9 cellular contexts compared by ENCODE assay signal in genomic region chr9:89603629-89604462, GRCh38. TPM values are rescaled to one million over a fixed set of nuclear protein-coding genes. Genes with fewer than 3 reads are reported as not detected.
A peak's percentile ranks its signal among the peaks of the same experiment; 100 is the strongest.
DNase-seq lines count a peak whose midpoint lies in the region; ATAC-seq, FAIRE-seq and TF ChIP-seq lines count a peak whose summit lies in the region.
"Had no signal": no experiment of that assay in that cellular context is flagged by ENCODE, and none has a peak within 500 bp of the region (broad histone marks: within the 10 kb centered on the region; RNA-seq: fewer than 3 reads in every experiment).

No MANE protein-coding gene starts in this region.

- no peak for ATAC-seq in GM19395 (IDR thresholded peaks at IDR 0.05; ENCODE audit: unreplicated experiment)

- peaks cover 29% of the 10 kb centered on the region for H3K4me1 ChIP-seq in keratinocyte (ENCODE audit: control insufficient read depth, extremely low read depth, insufficient read depth, low read length)
- peaks cover 43% of the 10 kb centered on the region for H3K4me1 ChIP-seq in skeletal muscle satellite cell (ENCODE audit: control insufficient read depth, insufficient read depth, low read length)
- H3K4me1 ChIP-seq: SJSA1 had no signal

- H3K36me3 ChIP-seq in keratinocyte (ENCODE audit: control insufficient read depth in 2 of 2, extremely low read depth in 1 of 2, insufficient read depth in 2 of 2, low read length in 2 of 2) (no peaks in the 10 kb centered on the region), skeletal muscle satellite cell (ENCODE audit: insufficient read depth, low read length) (no peaks in the 10 kb centered on the region)
- H3K36me3 ChIP-seq: SJSA1 had no signal

- no peak overlapping the region for H2AFZ ChIP-seq in keratinocyte (ENCODE audit: control insufficient read depth, low read length)

- FAIRE-seq in keratinocyte (lab: Jason Lieb, UNC), result no peak

- dilution Hi-C loops in keratinocyte (cut with MboI; ENCODE audit: extremely low pct_ligation_motif_present, low sequenced_read_pairs), result loop anchor here (10.0 kb wide), 1 partner anchor 501 kb away; no protein-coding TSS in a partner anchor

- H3K27ac ChIP-seq in keratinocyte (ENCODE audit: control insufficient read depth, insufficient read depth, low read length), result no peak overlapping the region
- H3K27ac ChIP-seq: SJSA1 had no signal

- no peaks in the 10 kb centered on the region for H4K20me1 ChIP-seq in keratinocyte (ENCODE audit: control insufficient read depth, extremely low read depth, insufficient read depth, low read length)

- H3K4me3 ChIP-seq in cardiac fibroblast (replicated peaks in 1 of 2; ENCODE audit: low read depth in 2 of 2, low read length in 2 of 2) (peak overlapping the region; percentile 10 to 17), keratinocyte (ENCODE audit: control insufficient read depth in 2 of 3, extremely low read depth in 1 of 3, insufficient read depth in 2 of 3, low read depth in 1 of 3, low read length in 3 of 3) (peak overlapping the region; percentile 2 to 40 (median 7)), skeletal muscle satellite cell (ENCODE audit: low read length) (peak overlapping the region; percentile 48)
- H3K4me3 ChIP-seq: SJSA1 had no signal

- H3K4me2 ChIP-seq in keratinocyte (ENCODE audit: control insufficient read depth, extremely low read depth, insufficient read depth, low read depth, low read length) (peak overlapping the region; percentile 83), skeletal muscle satellite cell (ENCODE audit: low read length) (peak overlapping the region; percentile 97)

- no peaks in the 10 kb centered on the region for H3K9me1 ChIP-seq in keratinocyte (ENCODE audit: control insufficient read depth, extremely low read depth, insufficient read depth, low read length)

- H3K9ac ChIP-seq in keratinocyte (ENCODE audit: control insufficient read depth, extremely low read depth, insufficient read depth, low read length), result no peak overlapping the region
- H3K9ac ChIP-seq in skeletal muscle satellite cell (ENCODE audit: low read depth, low read length), result no peak overlapping the region

- H3K9me3 ChIP-seq in keratinocyte (ENCODE audit: control insufficient read depth, low read depth, low read length) (no peaks in the 10 kb centered on the region), skeletal muscle satellite cell (replicated peaks; ENCODE audit: low read length) (no peaks in the 10 kb centered on the region)
- H3K9me3 ChIP-seq: SJSA1 had no signal

- no peaks in the 10 kb centered on the region for H3K79me2 ChIP-seq in keratinocyte (ENCODE audit: control insufficient read depth, insufficient read depth, low read length)

- TF ChIP-seq CTCF in cardiac fibroblast (IDR thresholded peaks at IDR 0.05; ENCODE audit: low read depth, low read length) (no peak), keratinocyte (optimal IDR thresholded peaks at IDR 0.05 in 1 of 3, IDR thresholded peaks at IDR 0.05 in 1 of 3, conservative IDR thresholded peaks at IDR 0.05 in 1 of 3; ENCODE audit: extremely low read depth in 1 of 3, insufficient read depth in 2 of 3, low read length in 3 of 3) (peak; percentile 33 to 59 (median 51))

- H3K27me3 ChIP-seq in keratinocyte (ENCODE audit: control insufficient read depth, extremely low read depth, insufficient read depth, low read length) (peaks cover 40% of the 10 kb centered on the region), skeletal muscle satellite cell (ENCODE audit: control insufficient read depth, insufficient read depth, low read length) (peaks cover 28% of the 10 kb centered on the region)

- DNase-seq in DMS53 treated with DMSO at 0.1 percent for 48 hours (lab: John Stamatoyannopoulos, UW; ENCODE audit: unreplicated experiment) (peak; percentile 75), NCI-H1092 (lab: John Stamatoyannopoulos, UW) (peak; percentile 88), T-helper 1 cell (peak in 3 of 5 donors; percentile 21 to 63 (median 21)), cardiac fibroblast (ENCODE audit: low read depth in 2 of 2) (peak; percentile 27 to 38), keratinocyte (ENCODE audit: low read depth, low spot score) (no peak), cortex of kidney (lab: John Stamatoyannopoulos, UW) (no peak)

RNA-seq across cellular contexts. Expression of gene GADD45G, which starts 1.0 kb away (rescaled TPM):
- 0.05 to 0.27 TPM in 2 of 3 replicates, not detected in the other for polyA plus RNA-seq in keratinocyte
- polyA plus RNA-seq in keratinocyte (2011; ENCODE audit: low read depth), result 0.84 TPM
- polyA plus RNA-seq in keratinocyte (2011; cell fraction: cytosol; rRNA removed), result not detected in 2 replicates
- not detected in 2 replicates for polyA plus RNA-seq in keratinocyte (2011; cell fraction: nucleus; rRNA removed)
- polyA plus RNA-seq in keratinocyte (2012; ENCODE audit: low replicate concordance), result 2.9 TPM in 1 of 2 replicates, not detected in the other
- polyA minus RNA-seq in keratinocyte, result not detected in 3 replicates
- polyA minus RNA-seq in keratinocyte (2011; cell fraction: cytosol; rRNA and poly(A)+ RNA removed), result not detected
- not detected in 2 replicates for polyA minus RNA-seq in keratinocyte (2011; cell fraction: nucleus; rRNA and poly(A)+ RNA removed)
- 0.76 and 1.5 TPM in 2 replicates for total RNA-seq in skeletal muscle satellite cell (2012; rRNA removed)
- total RNA-seq: SJSA1 had no signal

Comparison
In these comparisons a context has a peak if more than half of its experiments do, and no peak if none do; other contexts are left out.
1. DNase-seq: peak in DMS53 treated with DMSO at 0.1 percent for 48 hours (single experiment), NCI-H1092 (single experiment), T-helper 1 cell (3 of 5) and cardiac fibroblast (2 of 2); none in keratinocyte (single experiment) and cortex of kidney (single experiment).
2. Peak in every context shown above with its lines, with median percentiles within 50 percentile points of each other: H3K4me3 ChIP-seq.